In the genomic region with DNA sequence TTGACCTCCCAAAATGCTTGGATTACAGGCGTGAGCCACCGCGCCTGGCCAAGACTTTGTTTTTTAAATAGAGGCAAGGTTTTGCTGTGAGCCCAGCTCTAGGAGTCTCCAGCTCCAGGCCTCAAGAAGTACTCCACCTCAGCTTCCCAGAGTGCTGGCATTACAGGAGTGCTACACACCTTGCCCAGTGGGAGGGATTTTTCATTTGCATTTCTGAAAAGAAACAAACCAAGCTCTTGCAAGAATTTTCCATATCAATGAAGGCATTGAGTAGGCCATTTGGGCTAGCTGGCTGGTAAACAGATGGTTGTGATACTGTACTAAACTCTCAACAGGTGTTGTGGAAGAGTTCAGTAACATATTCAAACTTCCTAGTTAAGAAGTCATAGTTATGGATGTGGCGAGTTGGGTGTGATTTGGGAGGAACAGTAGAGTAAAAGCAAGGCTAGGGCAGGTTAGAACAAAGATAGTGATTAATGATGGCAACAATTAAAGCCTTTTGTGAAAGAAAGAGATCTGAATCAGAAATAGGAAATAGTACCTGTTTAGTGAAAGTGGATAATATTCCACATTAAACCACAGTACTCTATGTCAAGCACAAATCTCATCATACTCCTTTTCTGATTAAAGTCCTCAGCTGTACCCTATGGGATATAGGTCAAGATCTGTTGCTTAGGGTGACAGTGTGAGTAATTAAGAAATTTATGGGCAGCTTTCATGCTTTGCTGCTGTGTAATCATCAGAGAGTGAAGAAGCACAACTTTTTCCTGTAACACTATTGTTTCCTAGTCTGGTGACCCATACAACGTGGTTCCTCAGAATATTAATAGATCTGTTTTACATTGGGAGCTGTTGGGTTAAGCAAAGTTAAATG, we compare ENCODE assay signal across 1 cellular context.
TF ChIP-seq lines count a peak whose summit lies in the region.

No MANE protein-coding gene starts in this region.

TF ChIP-seq in H1, 55 proteins besides CTCF, POLR2A, EP300 and RAD21:
- TF ChIP-seq ASH2L (IDR thresholded peaks at IDR 0.05; ENCODE audit: low read length) (peak; percentile 20), SIRT6 (IDR thresholded peaks at IDR 0.05; ENCODE audit: low read length) (no peak), TCF12 (IDR thresholded peaks at IDR 0.05; ENCODE audit: low read depth, low read length) (peak; percentile 92), RNF2 (IDR thresholded peaks at IDR 0.05; ENCODE audit: borderline replicate concordance, low read depth, low read length, missing control alignments, poor library complexity, severe bottlenecking) (no peak), BRCA1 (IDR thresholded peaks at IDR 0.05; ENCODE audit: low read depth, low read length) (no peak), JUN (IDR thresholded peaks at IDR 0.05; ENCODE audit: low read depth, low read length) (no peak), USF2 (IDR thresholded peaks at IDR 0.05; ENCODE audit: low read length) (no peak), MAFK (IDR thresholded peaks at IDR 0.05; ENCODE audit: low read depth, low read length) (no peak), TBP (IDR thresholded peaks at IDR 0.05; ENCODE audit: low read depth, low read length) (no peak), RXRA (IDR thresholded peaks at IDR 0.05; ENCODE audit: insufficient read depth, low read depth, low read length) (no peak), POLR2AphosphoS5 (IDR thresholded peaks at IDR 0.05; ENCODE audit: low read depth, low read length) (peak; percentile 39; the same call in 1 of the 2 replicates), GTF2F1 (IDR thresholded peaks at IDR 0.05; ENCODE audit: borderline replicate concordance, low read depth, low read length) (no peak), JUND (IDR thresholded peaks at IDR 0.05; ENCODE audit: low read length) (no peak), NANOG (IDR thresholded peaks at IDR 0.05; ENCODE audit: insufficient read depth, low read depth, low read length, poor library complexity, severe bottlenecking) (peak; percentile 81), CREB1 (IDR thresholded peaks at IDR 0.05) (no peak), SIX5 (IDR thresholded peaks at IDR 0.05; ENCODE audit: low read depth, low read length) (no peak), SRF (IDR thresholded peaks at IDR 0.05; ENCODE audit: low read depth, low read length) (no peak), EZH2 (IDR thresholded peaks at IDR 0.05; ENCODE audit: low read depth, low read length, severe bottlenecking) (no peak), TAF1 (IDR thresholded peaks at IDR 0.05; ENCODE audit: low read depth, low read length) (no peak), BCL11A (IDR thresholded peaks at IDR 0.05; ENCODE audit: low read depth in 2 of 2, low read length in 2 of 2) (no peak), FOSL1 (IDR thresholded peaks at IDR 0.05; ENCODE audit: insufficient read depth, low read depth, low read length) (no peak), SIN3A (conservative IDR thresholded peaks at IDR 0.05 in 1 of 2, IDR thresholded peaks at IDR 0.05 in 1 of 2; ENCODE audit: low read depth in 1 of 2, low read length in 2 of 2) (no peak), SP2 (IDR thresholded peaks at IDR 0.05; ENCODE audit: low read length) (no peak), HDAC2 (IDR thresholded peaks at IDR 0.05; ENCODE audit: borderline replicate concordance in 1 of 2, low read depth in 2 of 2, low read length in 2 of 2) (0 out of 4 replicates have a peak, but pooled peaks of 1 of the 2 experiments have one; percentile 4), TAF7 (optimal IDR thresholded peaks at IDR 0.05; ENCODE audit: borderline replicate concordance, low read depth, low read length) (no peak), CBX5 (IDR thresholded peaks at IDR 0.05; ENCODE audit: low read depth, low read length) (no peak), ZNF274 (IDR thresholded peaks at IDR 0.05; ENCODE audit: borderline replicate concordance, extremely low read depth, low read length) (no peak), SP1 (IDR thresholded peaks at IDR 0.05; ENCODE audit: low read depth, low read length) (0 out of 2 replicates have a peak, but pooled peaks have one; percentile 32), PHF8 (conservative IDR thresholded peaks at IDR 0.05; ENCODE audit: low read depth, low read length) (no peak), SAP30 (IDR thresholded peaks at IDR 0.05; ENCODE audit: insufficient read depth, insufficient replicate concordance, low read length) (no peak), RBBP5 (IDR thresholded peaks at IDR 0.05; ENCODE audit: borderline replicate concordance, low read depth, low read length) (no peak), BACH1 (IDR thresholded peaks at IDR 0.05; ENCODE audit: low read length) (no peak), KDM5A (IDR thresholded peaks at IDR 0.05; ENCODE audit: low read length) (no peak), NRF1 (IDR thresholded peaks at IDR 0.05; ENCODE audit: low read depth, low read length) (no peak), TEAD4 (IDR thresholded peaks at IDR 0.05; ENCODE audit: low read depth, low read length) (no peak), POU5F1 (IDR thresholded peaks at IDR 0.05; ENCODE audit: low read depth, low read length) (peak; percentile 66; the same call in 1 of the 2 replicates), RFX5 (IDR thresholded peaks at IDR 0.05; ENCODE audit: borderline replicate concordance, low read depth, low read length) (no peak), KDM4A (IDR thresholded peaks at IDR 0.05; ENCODE audit: low read depth, low read length, severe bottlenecking) (no peak)
- TF ChIP-seq, protein P1, sequence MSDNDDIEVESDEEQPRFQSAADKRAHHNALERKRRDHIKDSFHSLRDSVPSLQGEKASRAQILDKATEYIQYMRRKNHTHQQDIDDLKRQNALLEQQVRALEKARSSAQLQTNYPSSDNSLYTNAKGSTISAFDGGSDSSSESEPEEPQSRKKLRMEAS (IDR thresholded peaks at IDR 0.05), result no peak
- TF ChIP-seq, protein P2, sequence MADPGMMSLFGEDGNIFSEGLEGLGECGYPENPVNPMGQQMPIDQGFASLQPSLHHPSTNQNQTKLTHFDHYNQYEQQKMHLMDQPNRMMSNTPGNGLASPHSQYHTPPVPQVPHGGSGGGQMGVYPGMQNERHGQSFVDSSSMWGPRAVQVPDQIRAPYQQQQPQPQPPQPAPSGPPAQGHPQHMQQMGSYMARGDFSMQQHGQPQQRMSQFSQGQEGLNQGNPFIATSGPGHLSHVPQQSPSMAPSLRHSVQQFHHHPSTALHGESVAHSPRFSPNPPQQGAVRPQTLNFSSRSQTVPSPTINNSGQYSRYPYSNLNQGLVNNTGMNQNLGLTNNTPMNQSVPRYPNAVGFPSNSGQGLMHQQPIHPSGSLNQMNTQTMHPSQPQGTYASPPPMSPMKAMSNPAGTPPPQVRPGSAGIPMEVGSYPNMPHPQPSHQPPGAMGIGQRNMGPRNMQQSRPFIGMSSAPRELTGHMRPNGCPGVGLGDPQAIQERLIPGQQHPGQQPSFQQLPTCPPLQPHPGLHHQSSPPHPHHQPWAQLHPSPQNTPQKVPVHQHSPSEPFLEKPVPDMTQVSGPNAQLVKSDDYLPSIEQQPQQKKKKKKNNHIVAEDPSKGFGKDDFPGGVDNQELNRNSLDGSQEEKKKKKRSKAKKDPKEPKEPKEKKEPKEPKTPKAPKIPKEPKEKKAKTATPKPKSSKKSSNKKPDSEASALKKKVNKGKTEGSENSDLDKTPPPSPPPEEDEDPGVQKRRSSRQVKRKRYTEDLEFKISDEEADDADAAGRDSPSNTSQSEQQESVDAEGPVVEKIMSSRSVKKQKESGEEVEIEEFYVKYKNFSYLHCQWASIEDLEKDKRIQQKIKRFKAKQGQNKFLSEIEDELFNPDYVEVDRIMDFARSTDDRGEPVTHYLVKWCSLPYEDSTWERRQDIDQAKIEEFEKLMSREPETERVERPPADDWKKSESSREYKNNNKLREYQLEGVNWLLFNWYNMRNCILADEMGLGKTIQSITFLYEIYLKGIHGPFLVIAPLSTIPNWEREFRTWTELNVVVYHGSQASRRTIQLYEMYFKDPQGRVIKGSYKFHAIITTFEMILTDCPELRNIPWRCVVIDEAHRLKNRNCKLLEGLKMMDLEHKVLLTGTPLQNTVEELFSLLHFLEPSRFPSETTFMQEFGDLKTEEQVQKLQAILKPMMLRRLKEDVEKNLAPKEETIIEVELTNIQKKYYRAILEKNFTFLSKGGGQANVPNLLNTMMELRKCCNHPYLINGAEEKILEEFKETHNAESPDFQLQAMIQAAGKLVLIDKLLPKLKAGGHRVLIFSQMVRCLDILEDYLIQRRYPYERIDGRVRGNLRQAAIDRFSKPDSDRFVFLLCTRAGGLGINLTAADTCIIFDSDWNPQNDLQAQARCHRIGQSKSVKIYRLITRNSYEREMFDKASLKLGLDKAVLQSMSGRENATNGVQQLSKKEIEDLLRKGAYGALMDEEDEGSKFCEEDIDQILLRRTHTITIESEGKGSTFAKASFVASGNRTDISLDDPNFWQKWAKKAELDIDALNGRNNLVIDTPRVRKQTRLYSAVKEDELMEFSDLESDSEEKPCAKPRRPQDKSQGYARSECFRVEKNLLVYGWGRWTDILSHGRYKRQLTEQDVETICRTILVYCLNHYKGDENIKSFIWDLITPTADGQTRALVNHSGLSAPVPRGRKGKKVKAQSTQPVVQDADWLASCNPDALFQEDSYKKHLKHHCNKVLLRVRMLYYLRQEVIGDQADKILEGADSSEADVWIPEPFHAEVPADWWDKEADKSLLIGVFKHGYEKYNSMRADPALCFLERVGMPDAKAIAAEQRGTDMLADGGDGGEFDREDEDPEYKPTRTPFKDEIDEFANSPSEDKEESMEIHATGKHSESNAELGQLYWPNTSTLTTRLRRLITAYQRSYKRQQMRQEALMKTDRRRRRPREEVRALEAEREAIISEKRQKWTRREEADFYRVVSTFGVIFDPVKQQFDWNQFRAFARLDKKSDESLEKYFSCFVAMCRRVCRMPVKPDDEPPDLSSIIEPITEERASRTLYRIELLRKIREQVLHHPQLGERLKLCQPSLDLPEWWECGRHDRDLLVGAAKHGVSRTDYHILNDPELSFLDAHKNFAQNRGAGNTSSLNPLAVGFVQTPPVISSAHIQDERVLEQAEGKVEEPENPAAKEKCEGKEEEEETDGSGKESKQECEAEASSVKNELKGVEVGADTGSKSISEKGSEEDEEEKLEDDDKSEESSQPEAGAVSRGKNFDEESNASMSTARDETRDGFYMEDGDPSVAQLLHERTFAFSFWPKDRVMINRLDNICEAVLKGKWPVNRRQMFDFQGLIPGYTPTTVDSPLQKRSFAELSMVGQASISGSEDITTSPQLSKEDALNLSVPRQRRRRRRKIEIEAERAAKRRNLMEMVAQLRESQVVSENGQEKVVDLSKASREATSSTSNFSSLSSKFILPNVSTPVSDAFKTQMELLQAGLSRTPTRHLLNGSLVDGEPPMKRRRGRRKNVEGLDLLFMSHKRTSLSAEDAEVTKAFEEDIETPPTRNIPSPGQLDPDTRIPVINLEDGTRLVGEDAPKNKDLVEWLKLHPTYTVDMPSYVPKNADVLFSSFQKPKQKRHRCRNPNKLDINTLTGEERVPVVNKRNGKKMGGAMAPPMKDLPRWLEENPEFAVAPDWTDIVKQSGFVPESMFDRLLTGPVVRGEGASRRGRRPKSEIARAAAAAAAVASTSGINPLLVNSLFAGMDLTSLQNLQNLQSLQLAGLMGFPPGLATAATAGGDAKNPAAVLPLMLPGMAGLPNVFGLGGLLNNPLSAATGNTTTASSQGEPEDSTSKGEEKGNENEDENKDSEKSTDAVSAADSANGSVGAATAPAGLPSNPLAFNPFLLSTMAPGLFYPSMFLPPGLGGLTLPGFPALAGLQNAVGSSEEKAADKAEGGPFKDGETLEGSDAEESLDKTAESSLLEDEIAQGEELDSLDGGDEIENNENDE (IDR thresholded peaks at IDR 0.05; ENCODE audit: insufficient replicate concordance, low read length), result no peak
